In genomic region chr11:47186937-47187681, GRCh38 we compare ENCODE assay signal across 8 cellular contexts. TPM values are rescaled to one million over a fixed set of nuclear protein-coding genes. Genes with fewer than 3 reads are reported as not detected.
DNase-seq lines count a peak whose midpoint lies in the region; ATAC-seq, FAIRE-seq and TF ChIP-seq lines count a peak whose summit lies in the region.

No MANE protein-coding gene starts in this region.

- peaks cover 44% of the 10 kb centered on the region for H3K27me3 Mint-ChIP-seq in activated T-helper 1 cell treated with anti-CD3 and anti-CD28 coated beads, Interleukin-12 subunit alpha, Interleukin-12 subunit beta, Interleukin-2, Interleukin-4 antibody, amounts not matched to agents 30 ng/mL and 10 ng/mL and 1 ng/mL, durations not matched to agents 14 hours and 24 hours and 36 hours (ENCODE audit: insufficient read depth)
- H3K27me3 Mint-ChIP-seq in nephron (ENCODE audit: low read depth): peaks cover 11% of the 10 kb centered on the region

- TF ChIP-seq POLR2A in GM12891 (IDR thresholded peaks at IDR 0.05; ENCODE audit: low read depth, low read length): no peak

- no peaks in the 10 kb centered on the region for H3K36me3 ChIP-seq in thymus (ENCODE audit: control insufficient read depth, insufficient read depth)

- H3K4me3 ChIP-seq in fibroblast of pulmonary artery (replicated peaks; ENCODE audit: low read depth, low read length) (peak overlapping the region; percentile 47), thymus (ENCODE audit: low read length) (peak overlapping the region; percentile 65)

- no peaks in the 10 kb centered on the region for H3K9me3 Mint-ChIP-seq in activated T-helper 1 cell treated with anti-CD3 and anti-CD28 coated beads, Interleukin-12 subunit alpha, Interleukin-12 subunit beta, Interleukin-2, Interleukin-4 antibody, amounts not matched to agents 30 ng/mL and 10 ng/mL and 1 ng/mL, durations not matched to agents 14 hours and 24 hours and 36 hours
- no peaks in the 10 kb centered on the region for H3K9me3 Mint-ChIP-seq in nephron

- peaks cover 7% of the 10 kb centered on the region for H3K4me1 ChIP-seq in thymus (ENCODE audit: control insufficient read depth, insufficient read depth, low read length)

- peak overlapping the region; percentile 79 for H3K4me3 Mint-ChIP-seq in activated T-helper 1 cell treated with anti-CD3 and anti-CD28 coated beads, Interleukin-12 subunit alpha, Interleukin-12 subunit beta, Interleukin-2, Interleukin-4 antibody, amounts not matched to agents 30 ng/mL and 10 ng/mL and 1 ng/mL, durations not matched to agents 14 hours and 24 hours and 36 hours
- H3K4me3 Mint-ChIP-seq in nephron: peak overlapping the region; percentile 80 to 86 (median 83)

- DNase-seq in GM12891 (ENCODE audit: insufficient read length, low spot score) (peak; percentile 55), NCI-H1694 (lab: John Stamatoyannopoulos, UW) (peak; percentile 31), fibroblast of pulmonary artery (ENCODE audit: low read depth) (peak; percentile 39), hippocampal formation (lab: John Stamatoyannopoulos, UW) (no peak)
- DNase-seq in activated T-helper 1 cell treated with anti-CD3 and anti-CD28 coated beads, Interleukin-12 subunit alpha, Interleukin-12 subunit beta, Interleukin-2, Interleukin-4 antibody, amounts not matched to agents 30 ng/mL and 10 ng/mL and 1 ng/mL, durations not matched to agents 14 hours and 24 hours and 36 hours (ENCODE audit: low spot score): no peak

- H3K36me3 Mint-ChIP-seq in activated T-helper 1 cell treated with anti-CD3 and anti-CD28 coated beads, Interleukin-12 subunit alpha, Interleukin-12 subunit beta, Interleukin-2, Interleukin-4 antibody, amounts not matched to agents 30 ng/mL and 10 ng/mL and 1 ng/mL, durations not matched to agents 14 hours and 24 hours and 36 hours (ENCODE audit: low read depth): peaks cover 3% of the 10 kb centered on the region
- no peaks in the 10 kb centered on the region for H3K36me3 Mint-ChIP-seq in nephron (ENCODE audit: low read depth)

- FAIRE-seq in GM12891 (lab: Jason Lieb, UNC): no peak

- no peaks in the 10 kb centered on the region for H3K4me1 Mint-ChIP-seq in activated T-helper 1 cell treated with anti-CD3 and anti-CD28 coated beads, Interleukin-12 subunit alpha, Interleukin-12 subunit beta, Interleukin-2, Interleukin-4 antibody, amounts not matched to agents 30 ng/mL and 10 ng/mL and 1 ng/mL, durations not matched to agents 14 hours and 24 hours and 36 hours (ENCODE audit: low read depth)
- peaks cover 21% of the 10 kb centered on the region for H3K4me1 Mint-ChIP-seq in nephron

- H3K9me3 ChIP-seq in thymus (ENCODE audit: control insufficient read depth): no peaks in the 10 kb centered on the region

- 2% methylated on average over 53 of the region's 53 CpGs for WGBS in thymus

- no peak overlapping the region for H3K27ac ChIP-seq in thymus (ENCODE audit: low read depth)

- TF ChIP-seq CTCF in fibroblast of pulmonary artery (IDR thresholded peaks at IDR 0.05; ENCODE audit: low read length, missing control alignments) (no peak), nephron (IDR thresholded peaks at IDR 0.05; ENCODE audit: unreplicated experiment in 3 of 3) (no peak)

- intact Hi-C loops in activated T-helper 1 cell treated with anti-CD3 and anti-CD28 coated beads, Interleukin-12 subunit alpha, Interleukin-12 subunit beta, Interleukin-2, Interleukin-4 antibody, amounts not matched to agents 30 ng/mL and 10 ng/mL and 1 ng/mL, durations not matched to agents 14 hours and 24 hours and 36 hours (cut with micrococcal nuclease): loop anchor here (1.0 to 2.0 kb wide), 3 partner anchors 10 to 72 kb away; partner anchors contain the start of gene DDB2

- peaks cover 41% of the 10 kb centered on the region for H3K27me3 ChIP-seq in thymus (ENCODE audit: control insufficient read depth, insufficient read depth)

- ATAC-seq in HG02870 (IDR thresholded peaks at IDR 0.05; ENCODE audit: unreplicated experiment): no peak

- no peak overlapping the region for H3K27ac Mint-ChIP-seq in activated T-helper 1 cell treated with anti-CD3 and anti-CD28 coated beads, Interleukin-12 subunit alpha, Interleukin-12 subunit beta, Interleukin-2, Interleukin-4 antibody, amounts not matched to agents 30 ng/mL and 10 ng/mL and 1 ng/mL, durations not matched to agents 14 hours and 24 hours and 36 hours
- H3K27ac Mint-ChIP-seq in nephron: peak overlapping the region; percentile 35 to 89 (median 64)

TF ChIP-seq in GM12891, 5 proteins besides CTCF, POLR2A, EP300 and RAD21:
- TF ChIP-seq SPI1 (IDR thresholded peaks at IDR 0.05; ENCODE audit: low read depth, low read length) (no peak), POLR2AphosphoS5 (IDR thresholded peaks at IDR 0.05; ENCODE audit: low read depth, low read length) (no peak), PAX5 (IDR thresholded peaks at IDR 0.05; ENCODE audit: insufficient read depth, low read length, severe bottlenecking) (no peak), POU2F2 (IDR thresholded peaks at IDR 0.05; ENCODE audit: low read depth, low read length) (no peak), TAF1 (IDR thresholded peaks at IDR 0.05; ENCODE audit: low read depth, low read length) (no peak)
TF ChIP-seq in GM12891: peak in this region for 0.

RNA-seq across cellular contexts. Expression of gene PACSIN3, which starts 0.9 kb away (rescaled TPM):
- 0.87 TPM for polyA plus RNA-seq in GM12891 (2012; ENCODE audit: low read depth, missing spikeins)
- total RNA-seq in activated T-helper 1 cell treated with anti-CD3 and anti-CD28 coated beads, Interleukin-12 subunit alpha, Interleukin-12 subunit beta, Interleukin-2, Interleukin-4 antibody, amounts not matched to agents 30 ng/mL and 10 ng/mL and 1 ng/mL, durations not matched to agents 14 hours and 24 hours and 36 hours: 14.5 and 17.0 TPM in 2 replicates
- polyA plus RNA-seq in thymus: 7.7 TPM

RNA-seq across cellular contexts. Expression of gene ARFGAP2, which starts 10.4 kb away (rescaled TPM):
- polyA plus RNA-seq in GM12891 (2012; ENCODE audit: low read depth, missing spikeins): 48.9 TPM
- total RNA-seq in activated T-helper 1 cell treated with anti-CD3 and anti-CD28 coated beads, Interleukin-12 subunit alpha, Interleukin-12 subunit beta, Interleukin-2, Interleukin-4 antibody, amounts not matched to agents 30 ng/mL and 10 ng/mL and 1 ng/mL, durations not matched to agents 14 hours and 24 hours and 36 hours: 111 and 116 TPM in 2 replicates
- 60.6 TPM for polyA plus RNA-seq in thymus

RNA-seq across cellular contexts. Expression of gene DDB2, which starts 27.7 kb away (rescaled TPM):
- 133 TPM for polyA plus RNA-seq in GM12891 (2012; ENCODE audit: low read depth, missing spikeins)
- 134 and 142 TPM in 2 replicates for total RNA-seq in activated T-helper 1 cell treated with anti-CD3 and anti-CD28 coated beads, Interleukin-12 subunit alpha, Interleukin-12 subunit beta, Interleukin-2, Interleukin-4 antibody, amounts not matched to agents 30 ng/mL and 10 ng/mL and 1 ng/mL, durations not matched to agents 14 hours and 24 hours and 36 hours
- polyA plus RNA-seq in thymus: 106 TPM

Comparison
In these comparisons a context has a peak if more than half of its experiments do, and no peak if none do; other contexts are left out.
1. DNase-seq: peak in GM12891 (single experiment), NCI-H1694 (single experiment) and fibroblast of pulmonary artery (single experiment); none in activated T-helper 1 cell treated with anti-CD3 and anti-CD28 coated beads, Interleukin-12 subunit alpha, Interleukin-12 subunit beta, Interleukin-2, Interleukin-4 antibody, amounts not matched to agents 30 ng/mL and 10 ng/mL and 1 ng/mL, durations not matched to agents 14 hours and 24 hours and 36 hours (single experiment) and hippocampal formation (0 of 2).